Comparison of ENCODE assay signal across 9 cellular contexts in the genomic region with DNA sequence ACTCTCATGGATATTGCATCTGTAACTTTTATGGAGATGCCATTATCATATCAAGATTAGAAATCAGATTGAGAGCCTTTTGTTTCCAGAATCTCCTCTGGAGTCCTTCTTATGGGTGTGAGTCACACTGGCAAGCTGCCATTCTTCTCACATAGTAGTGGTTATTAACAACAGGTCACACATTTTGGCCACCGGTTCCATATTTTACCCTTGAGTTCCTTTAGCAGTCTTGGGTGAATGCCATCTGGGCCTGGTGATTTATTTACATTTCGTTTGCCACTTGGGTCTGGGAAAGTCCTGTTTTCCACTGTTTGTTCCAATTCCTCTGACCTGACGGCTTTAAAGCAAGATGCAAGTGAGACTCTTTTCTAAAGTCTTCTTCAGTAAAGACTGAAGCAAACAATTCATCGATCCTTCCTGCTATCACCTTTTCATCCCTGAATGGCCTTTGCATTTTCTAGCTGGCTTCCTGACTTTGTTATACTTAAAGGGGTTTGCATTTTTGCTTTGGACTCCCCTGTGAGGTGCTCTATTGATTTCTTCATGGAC.
DNase-seq lines count a peak whose midpoint lies in the region; ATAC-seq and TF ChIP-seq lines count a peak whose summit lies in the region.
"Had no signal": no experiment of that assay in that cellular context is flagged by ENCODE, and none has a peak within 500 bp of the region (broad histone marks: within the 10 kb centered on the region; RNA-seq: fewer than 3 reads in every experiment).

No MANE protein-coding gene starts in this region.

- H3K9me3 Mint-ChIP-seq in neural progenitor cell: peaks cover 7% of the 10 kb centered on the region

- H3K9me3 ChIP-seq in colonic mucosa: no peaks in the 10 kb centered on the region
- no peaks in the 10 kb centered on the region for H3K9me3 ChIP-seq in neural progenitor cell (ENCODE audit: low read depth)

- peak; percentile 75 for DNase-seq in ELR (ENCODE audit: low read depth)
- DNase-seq in NCI-H2029 treated with DMSO at 0.1 percent for 48 hours (lab: John Stamatoyannopoulos, UW): peak; percentile 83
- DNase-seq in colonic mucosa: peak; percentile 60
- peak; percentile 27 for DNase-seq in neural progenitor cell (ENCODE audit: low spot score)
- DNase-seq in hippocampal formation (lab: John Stamatoyannopoulos, UW): no peak
- DNase-seq: NCI-H82 had no signal

- no peaks in the 10 kb centered on the region for H3K36me3 Mint-ChIP-seq in neural progenitor cell

- TF ChIP-seq CTCF in colonic mucosa (IDR thresholded peaks at IDR 0.05): no peak
- TF ChIP-seq CTCF in neural progenitor cell (IDR thresholded peaks at IDR 0.05): no peak

- H3K27me3 ChIP-seq in colonic mucosa: no peaks in the 10 kb centered on the region
- no peaks in the 10 kb centered on the region for H3K27me3 ChIP-seq in neural progenitor cell

- no peaks in the 10 kb centered on the region for H4K20me1 ChIP-seq in neural progenitor cell (ENCODE audit: low read depth)

- H3K27ac ChIP-seq in colonic mucosa: no peak overlapping the region
- H3K27ac ChIP-seq in neural progenitor cell: peak overlapping the region; percentile 90

- H3K4me1 ChIP-seq in colonic mucosa: no peaks in the 10 kb centered on the region
- H3K4me1 ChIP-seq in neural progenitor cell: peaks cover 20% of the 10 kb centered on the region

- intact Hi-C loops in colonic mucosa (cut with DNase I): no loop called here

- H3F3A ChIP-seq in neural progenitor cell (ENCODE audit: low read depth): peaks cover 11% of the 10 kb centered on the region

- H3K36me3 ChIP-seq in colonic mucosa: no peaks in the 10 kb centered on the region
- no peaks in the 10 kb centered on the region for H3K36me3 ChIP-seq in neural progenitor cell

- H3K4me3 ChIP-seq in colonic mucosa (no peak overlapping the region), neural progenitor cell (peak overlapping the region; percentile 21)

- H3K4me3 Mint-ChIP-seq in neural progenitor cell: no peak overlapping the region

- H3K9ac ChIP-seq in colonic mucosa (ENCODE audit: low read depth in 2 of 2, low read length in 2 of 2) (no peak overlapping the region), neural progenitor cell (no peak overlapping the region)

- H2AFZ ChIP-seq in neural progenitor cell (replicated peaks): peak overlapping the region; percentile 74

- H3K79me2 ChIP-seq in neural progenitor cell (ENCODE audit: low read depth): no peaks in the 10 kb centered on the region

- peak overlapping the region; percentile 58 for H3K4me2 ChIP-seq in neural progenitor cell

- H3K27me3 Mint-ChIP-seq in neural progenitor cell (ENCODE audit: insufficient read depth, low read depth): no peaks in the 10 kb centered on the region

- peaks cover 34% of the 10 kb centered on the region for H3K4me1 Mint-ChIP-seq in neural progenitor cell

- peak overlapping the region; percentile 75 for H3K27ac Mint-ChIP-seq in neural progenitor cell

- ATAC-seq in HG03045 (IDR thresholded peaks at IDR 0.05; ENCODE audit: unreplicated experiment): no peak
- no peak for ATAC-seq in HG03378 (IDR thresholded peaks at IDR 0.05; ENCODE audit: unreplicated experiment)
- no peak for ATAC-seq in HG03520 (IDR thresholded peaks at IDR 0.05; ENCODE audit: unreplicated experiment)

Comparison
In these comparisons a context has a peak if more than half of its experiments do, and no peak if none do; other contexts are left out.
1. DNase-seq: peak in ELR (single experiment), NCI-H2029 treated with DMSO at 0.1 percent for 48 hours (single experiment), colonic mucosa (single experiment) and neural progenitor cell (single experiment); none in hippocampal formation (0 of 2).